In genomic region chr3:126522363-126522788, GRCh38 we compare ENCODE assay signal across 8 cellular contexts. TPM values are rescaled to one million over a fixed set of nuclear protein-coding genes. Genes with fewer than 3 reads are reported as not detected.
DNase-seq lines count a peak whose midpoint lies in the region; ATAC-seq lines count a peak whose summit lies in the region.

No MANE protein-coding gene starts in this region.

- DNase-seq in NCI-H2107 (lab: John Stamatoyannopoulos, UW) (peak; percentile 71), NCI-H2107 treated with DMSO at 0.1 percent for 48 hours (lab: John Stamatoyannopoulos, UW; ENCODE audit: unreplicated experiment) (no peak), NCI-H1092 treated with DMSO at 0.1 percent for 48 hours (lab: John Stamatoyannopoulos, UW) (peak; percentile 35), cerebellum (ENCODE audit: low spot score) (peak; percentile 84), left lobe of liver (ENCODE audit: low spot score) (peak; percentile 76)
- DNase-seq in activated CD4-positive, CD25-positive, alpha-beta regulatory T cell treated with anti-CD3 and anti-CD28 coated beads, Interleukin-2, amount 50 U/mL, for 72 hours = peak; percentile 59
- DNase-seq in stimulated activated CD4-positive, alpha-beta T cell treated with anti-CD3 and anti-CD28 coated beads, Interleukin-4, amount 100 ng/mL, for 4 hours = peak; percentile 17 to 26

- ATAC-seq in left lobe of liver (peak; percentile 18), GM18519 (IDR thresholded peaks at IDR 0.05; ENCODE audit: low FRiP score, unreplicated experiment) (no peak)

RNA-seq across cellular contexts. Expression of gene CHST13, which starts 1.6 kb away (rescaled TPM):
- total RNA-seq in cerebellum = not detected
- total RNA-seq in left lobe of liver = 43.8 TPM

RNA-seq across cellular contexts. Expression of gene UROC1, which starts 4.8 kb away (rescaled TPM):
- total RNA-seq in cerebellum (0.27 TPM), left lobe of liver (112 TPM)

RNA-seq across cellular contexts. Expression of gene C3orf22, which starts 36.4 kb away (rescaled TPM):
- total RNA-seq in cerebellum (0.18 TPM), left lobe of liver (not detected)

RNA-seq across cellular contexts. Expression of gene ZXDC, which starts 46.7 kb away (rescaled TPM):
- total RNA-seq in cerebellum (51.0 TPM), left lobe of liver (21.5 TPM)

Comparison
In these comparisons a context has a peak if more than half of its experiments do, and no peak if none do; other contexts are left out.
1. RNA of gene CHST13, which starts 1.6 kb away (total RNA-seq): 43.8 TPM in left lobe of liver (single experiment); not detected in cerebellum (single experiment); every median in the first group is over 10 times any median in the second.
2. RNA of gene UROC1, which starts 4.8 kb away (total RNA-seq): 112 TPM in left lobe of liver (single experiment); 0.27 TPM in cerebellum (single experiment); every median in the first group is over 10 times any median in the second.